ENCODE assay signal across 8 cellular contexts in genomic region chr18:62706879-62707278, GRCh38. TPM values are rescaled to one million over a fixed set of nuclear protein-coding genes. Genes with fewer than 3 reads are reported as not detected.
DNase-seq lines count a peak whose midpoint lies in the region; ATAC-seq and TF ChIP-seq lines count a peak whose summit lies in the region.
"Not testable (repeated sequence)": the region's sequence is repeated elsewhere in the genome, so short reads cannot be mapped to it uniquely, and the experiment has no call there.

No MANE protein-coding gene starts in this region.

- not testable (repeated sequence) for H3K27me3 Mint-ChIP-seq in GM23338 (ENCODE audit: insufficient read depth, low read depth, poor library complexity)

- intact Hi-C loops in dorsolateral prefrontal cortex (cut with DNase I); head of caudate nucleus (cut with DNase I); posterior cingulate gyrus (cut with DNase I): not testable (repeated sequence)

- not testable (repeated sequence) for H3K9me3 ChIP-seq in parathyroid adenoma (ENCODE audit: control insufficient read depth, low read length)

- not testable (repeated sequence) for H3K36me3 ChIP-seq in GM23338 (ENCODE audit: insufficient read depth); parathyroid adenoma (ENCODE audit: control insufficient read depth, insufficient read depth, low read length)

- not testable (repeated sequence) for H3K4me2 ChIP-seq in GM23338
- H3K4me2 ChIP-seq in parathyroid adenoma (ENCODE audit: low read length) = peak overlapping the region; percentile 40

- ATAC-seq in GM23338 = not testable (repeated sequence)

- H3K36me3 Mint-ChIP-seq in GM23338 (ENCODE audit: low read depth) = not testable (repeated sequence)

- not testable (repeated sequence) for H3K9me2 ChIP-seq in GM23338 (ENCODE audit: insufficient read depth)

- not testable (repeated sequence) for H3K79me2 ChIP-seq in GM23338 (replicated peaks; ENCODE audit: insufficient read depth); parathyroid adenoma

- not testable (repeated sequence) for H3K27ac Mint-ChIP-seq in GM23338

- H3K4me3 Mint-ChIP-seq in GM23338 = not testable (repeated sequence)

- not testable (repeated sequence) for H3K9ac ChIP-seq in parathyroid adenoma

- not testable (repeated sequence) for H3K4me1 ChIP-seq in GM23338 (ENCODE audit: insufficient read depth); parathyroid adenoma

- H3K4me1 Mint-ChIP-seq in GM23338 = not testable (repeated sequence)

- DNase-seq in GM23338 (ENCODE audit: low spot score) = not testable (repeated sequence)
- peak in 1 of 10 donors; percentile 55 for DNase-seq in dorsolateral prefrontal cortex
- DNase-seq in head of caudate nucleus = peak in 24 of 42 donors; percentile 13 to 77 (median 48)
- peak; percentile 60 for DNase-seq in pons (ENCODE audit: low spot score)
- peak in 6 of 10 donors; percentile 15 to 89 (median 59) for DNase-seq in posterior cingulate gyrus
- DNase-seq in superior temporal gyrus (ENCODE audit: extremely low spot score) = peak; percentile 26

- not testable (repeated sequence) for H3F3A ChIP-seq in GM23338 (replicated peaks; ENCODE audit: low read depth)

- H2AFZ ChIP-seq in GM23338, parathyroid adenoma: not testable (repeated sequence)

- TF ChIP-seq CTCF in GM23338 (conservative IDR thresholded peaks at IDR 0.05; ENCODE audit: low read depth in 2 of 2) (peak; percentile 6 to 15; a peak in 1 of 4 replicates), dorsolateral prefrontal cortex (IDR thresholded peaks at IDR 0.05 in 54 of 56, conservative IDR thresholded peaks at IDR 0.05 in 2 of 56; ENCODE audit: low read depth in 1 of 56, partially characterized antibody in 56 of 56) (peak in 49 of 56 donors; percentile 9 to 68 (median 38))
- TF ChIP-seq CTCF in parathyroid adenoma (IDR thresholded peaks at IDR 0.05) = not testable (repeated sequence)

- H3K4me3 ChIP-seq in GM23338; parathyroid adenoma (ENCODE audit: low read depth, low read length): not testable (repeated sequence)
- peak overlapping the region in 1 of 59 donors; percentile 15 for H3K4me3 ChIP-seq in dorsolateral prefrontal cortex

- H3K27ac ChIP-seq in GM23338 (ENCODE audit: low read depth) (0 out of 2 replicates have a peak overlapping the region, but pooled peaks have one; percentile 5), cingulate gyrus (ENCODE audit: low read depth, low read length) (peak overlapping the region; percentile 16), dorsolateral prefrontal cortex (peak overlapping the region in 31 of 59 donors; percentile 0 to 70 (median 29))
- not testable (repeated sequence) for H3K27ac ChIP-seq in parathyroid adenoma

- not testable (repeated sequence) for H3K27me3 ChIP-seq in GM23338 (ENCODE audit: insufficient read depth); dorsolateral prefrontal cortex; parathyroid adenoma (ENCODE audit: control insufficient read depth, insufficient read depth, low read length)

- H3K9me3 Mint-ChIP-seq in GM23338 = not testable (repeated sequence)

- H4K20me1 ChIP-seq in GM23338 (replicated peaks; ENCODE audit: insufficient read depth) = not testable (repeated sequence)

RNA-seq across cellular contexts. Expression of gene PHLPP1, which starts 8.5 kb away (rescaled TPM):
- total RNA-seq in GM23338 (2014; rRNA removed; shearing (Covaris generic)) = 72.5 and 73.6 TPM in 2 replicates
- 15.7 and 16.3 TPM in 2 replicates for polyA plus RNA-seq in GM23338 (2016; fragmentation: Nextera tagmentation; extraction: Ambion mirVana)
- 100 to 1,000 TPM in 66 of 120 experiments, 10 to 100 TPM in 54; 42.7 to 292 (median 103) TPM for total RNA-seq in dorsolateral prefrontal cortex
